Comparison of ENCODE assay signal across 20 cellular contexts in genomic region chr16:56367764-56368163, GRCh38. TPM values are rescaled to one million over a fixed set of nuclear protein-coding genes. Genes with fewer than 3 reads are reported as not detected.
DNase-seq lines count a peak whose midpoint lies in the region; ATAC-seq, FAIRE-seq and TF ChIP-seq lines count a peak whose summit lies in the region.
"Had no signal": no experiment of that assay in that cellular context is flagged by ENCODE, and none has a peak within 500 bp of the region (broad histone marks: within the 10 kb centered on the region; RNA-seq: fewer than 3 reads in every experiment).

No MANE protein-coding gene starts in this region.

- intact Hi-C loops in kidney (cut with DNase I), result no loop called here
- intact Hi-C loops in thyroid gland (cut with DNase I), result no loop called here

- H3K4me1 ChIP-seq in kidney (ENCODE audit: control insufficient read depth in 1 of 2, insufficient read depth in 1 of 2, low read depth in 1 of 2, low read length in 2 of 2) (peaks cover 57 to 71% of the 10 kb centered on the region in 2 donors), thyroid gland (peaks cover 13 to 14% of the 10 kb centered on the region in 2 donors), HAP-1 (no peaks in the 10 kb centered on the region)
- H3K4me1 ChIP-seq: Caco-2 had no signal

- H3K4me3 Mint-ChIP-seq in type B pancreatic cell, result no peak overlapping the region
- H3K4me3 Mint-ChIP-seq: CD4-positive, alpha-beta T cell; H9; IgD-negative memory B cell had no signal

- WGBS in thyroid gland, 2 donors, result 97% methylated on average over 6 of the region's 6 CpGs

- H3K9ac ChIP-seq in kidney (ENCODE audit: low read length in 2 of 2), result no peak overlapping the region

- no peak overlapping the region for H3K4me3 ChIP-seq in bronchial epithelial cell (ENCODE audit: low read depth, low read length)
- H3K4me3 ChIP-seq in kidney (ENCODE audit: low read length in 2 of 2), result no peak overlapping the region
- H3K4me3 ChIP-seq in thyroid gland (replicated peaks in 1 of 3), result no peak overlapping the region
- no peak overlapping the region for H3K4me3 ChIP-seq in HAP-1

- no peaks in the 10 kb centered on the region for H3K9me3 Mint-ChIP-seq in type B pancreatic cell
- H3K9me3 Mint-ChIP-seq: CD4-positive, alpha-beta T cell; H9; IgD-negative memory B cell had no signal

- H3K27me3 Mint-ChIP-seq in type B pancreatic cell, result no peaks in the 10 kb centered on the region
- H3K27me3 Mint-ChIP-seq: CD4-positive, alpha-beta T cell; IgD-negative memory B cell had no signal

- H3K36me3 ChIP-seq in bronchial epithelial cell (ENCODE audit: control insufficient read depth, insufficient read depth, low read length), result peaks cover 27% of the 10 kb centered on the region
- peaks cover 11 to 21% of the 10 kb centered on the region in 2 donors for H3K36me3 ChIP-seq in kidney (ENCODE audit: control insufficient read depth in 1 of 2, insufficient read depth in 2 of 2, low read length in 2 of 2)
- H3K36me3 ChIP-seq in thyroid gland, result peaks cover 13 to 37% of the 10 kb centered on the region in 2 donors
- H3K36me3 ChIP-seq in HAP-1 (replicated peaks), result peaks cover 37% of the 10 kb centered on the region

- peak overlapping the region; percentile 32; the same call in 1 of the 2 replicates for H3K27ac ChIP-seq in C4-2B
- H3K27ac ChIP-seq in kidney (ENCODE audit: low read depth in 2 of 2, low read length in 2 of 2), result peak overlapping the region; percentile 61 to 74
- H3K27ac ChIP-seq in thyroid gland, result no peak overlapping the region

- TF ChIP-seq POLR2A in thyroid gland (IDR thresholded peaks at IDR 0.05), result no peak

- FAIRE-seq in bronchial epithelial cell (lab: Jason Lieb, UNC) (peak; percentile 68), kidney (lab: Jason Lieb, UNC) (no peak)
- FAIRE-seq: A204.1, D721Med, G401.6, GM12892, H1, HepG2 had no signal

- H3K9me3 ChIP-seq in kidney (ENCODE audit: control insufficient read depth in 1 of 2, low read length in 2 of 2) (no peaks in the 10 kb centered on the region), thyroid gland (no peaks in the 10 kb centered on the region), HAP-1 (no peaks in the 10 kb centered on the region)
- H3K9me3 ChIP-seq: BE2C, Caco-2 had no signal

- H3K4me1 Mint-ChIP-seq in type B pancreatic cell (ENCODE audit: unreplicated experiment), result peaks cover 26% of the 10 kb centered on the region

- H3K36me3 Mint-ChIP-seq in type B pancreatic cell, result peaks cover 15% of the 10 kb centered on the region
- H3K36me3 Mint-ChIP-seq: IgD-negative memory B cell had no signal

- H3K27me3 ChIP-seq in bronchial epithelial cell (ENCODE audit: control insufficient read depth, insufficient read depth, low read length) (no peaks in the 10 kb centered on the region), thyroid gland (no peaks in the 10 kb centered on the region), HAP-1 (ENCODE audit: low read depth) (no peaks in the 10 kb centered on the region)
- H3K27me3 ChIP-seq: BE2C had no signal

- no peak for DNase-seq in bronchial epithelial cell (ENCODE audit: low read depth)
- no peak for DNase-seq in kidney
- peak; percentile 37 for DNase-seq in type B pancreatic cell (ENCODE audit: extremely low spot score, unreplicated experiment)
- DNase-seq in thyroid gland, result no peak
- DNase-seq in HAP-1 (ENCODE audit: low spot score in 2 of 2), result no peak
- DNase-seq: ACHN; BE2C; C1 segment of cervical spinal cord; Caco-2; CD4-positive, alpha-beta T cell; H9 had no signal

- TF ChIP-seq CTCF in C4-2B (conservative IDR thresholded peaks at IDR 0.05) (no peak), bronchial epithelial cell (IDR thresholded peaks at IDR 0.05; ENCODE audit: insufficient read depth, low read length, severe bottlenecking) (no peak), kidney (IDR thresholded peaks at IDR 0.05; ENCODE audit: borderline replicate concordance, extremely low read depth, insufficient read depth) (no peak), type B pancreatic cell (conservative IDR thresholded peaks at IDR 0.05) (no peak), thyroid gland (IDR thresholded peaks at IDR 0.05) (no peak)

- in situ Hi-C loops in HAP-1 (cut with MboI; ENCODE audit: low sequenced_read_pairs), result no loop called here

- no peak for ATAC-seq in GM18870 (IDR thresholded peaks at IDR 0.05; ENCODE audit: unreplicated experiment)
- ATAC-seq: HepG2 had no signal

- no peak overlapping the region for H3K27ac Mint-ChIP-seq in type B pancreatic cell
- H3K27ac Mint-ChIP-seq: CD4-positive, alpha-beta T cell had no signal

RNA-seq across cellular contexts. Expression of gene AMFR, which starts 57.6 kb away (rescaled TPM):
- total RNA-seq in bronchial epithelial cell, result 224 and 319 TPM in 2 replicates
- 163 TPM for total RNA-seq in kidney
- 143 TPM for polyA plus RNA-seq in kidney (ENCODE audit: insufficient read depth, low read depth, low replicate concordance)
- total RNA-seq in type B pancreatic cell (ENCODE audit: low replicate concordance), result 65.4 and 86.4 TPM in 2 replicates
- total RNA-seq in thyroid gland, result 100 to 1,000 TPM; 130 to 167 (median 146) TPM

Comparison
In these comparisons a context has a peak if more than half of its experiments do, and no peak if none do; other contexts are left out.
1. H3K27ac ChIP-seq: peak in C4-2B (single experiment) and kidney (2 of 2); none in thyroid gland (0 of 3).